In the genomic region with DNA sequence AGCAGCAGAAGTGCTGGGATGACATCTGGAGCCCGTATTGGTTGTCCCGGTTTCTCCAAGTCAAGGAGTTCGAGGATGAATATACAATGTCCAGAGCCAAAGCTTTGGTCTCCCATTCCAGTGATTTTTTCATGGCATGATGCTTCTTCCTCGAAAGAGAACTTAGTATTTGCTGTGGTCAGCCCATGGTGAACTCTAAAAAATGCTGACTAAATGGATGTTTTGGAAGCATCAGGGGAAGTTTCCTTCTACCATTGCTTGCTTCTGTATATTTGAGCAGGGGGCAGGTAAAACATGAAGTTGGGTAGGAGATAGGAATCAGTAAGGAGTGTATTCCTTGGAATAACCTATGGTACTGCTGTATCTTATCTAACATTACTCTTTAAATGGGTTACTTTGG, we compare ENCODE assay signal across 4 cellular contexts.
TF ChIP-seq lines count a peak whose summit lies in the region.

No MANE protein-coding gene starts in this region.

TF ChIP-seq in HepG2, 621 proteins besides CTCF, POLR2A, EP300 and RAD21 (continues in another document):
- TF ChIP-seq, protein P1, sequence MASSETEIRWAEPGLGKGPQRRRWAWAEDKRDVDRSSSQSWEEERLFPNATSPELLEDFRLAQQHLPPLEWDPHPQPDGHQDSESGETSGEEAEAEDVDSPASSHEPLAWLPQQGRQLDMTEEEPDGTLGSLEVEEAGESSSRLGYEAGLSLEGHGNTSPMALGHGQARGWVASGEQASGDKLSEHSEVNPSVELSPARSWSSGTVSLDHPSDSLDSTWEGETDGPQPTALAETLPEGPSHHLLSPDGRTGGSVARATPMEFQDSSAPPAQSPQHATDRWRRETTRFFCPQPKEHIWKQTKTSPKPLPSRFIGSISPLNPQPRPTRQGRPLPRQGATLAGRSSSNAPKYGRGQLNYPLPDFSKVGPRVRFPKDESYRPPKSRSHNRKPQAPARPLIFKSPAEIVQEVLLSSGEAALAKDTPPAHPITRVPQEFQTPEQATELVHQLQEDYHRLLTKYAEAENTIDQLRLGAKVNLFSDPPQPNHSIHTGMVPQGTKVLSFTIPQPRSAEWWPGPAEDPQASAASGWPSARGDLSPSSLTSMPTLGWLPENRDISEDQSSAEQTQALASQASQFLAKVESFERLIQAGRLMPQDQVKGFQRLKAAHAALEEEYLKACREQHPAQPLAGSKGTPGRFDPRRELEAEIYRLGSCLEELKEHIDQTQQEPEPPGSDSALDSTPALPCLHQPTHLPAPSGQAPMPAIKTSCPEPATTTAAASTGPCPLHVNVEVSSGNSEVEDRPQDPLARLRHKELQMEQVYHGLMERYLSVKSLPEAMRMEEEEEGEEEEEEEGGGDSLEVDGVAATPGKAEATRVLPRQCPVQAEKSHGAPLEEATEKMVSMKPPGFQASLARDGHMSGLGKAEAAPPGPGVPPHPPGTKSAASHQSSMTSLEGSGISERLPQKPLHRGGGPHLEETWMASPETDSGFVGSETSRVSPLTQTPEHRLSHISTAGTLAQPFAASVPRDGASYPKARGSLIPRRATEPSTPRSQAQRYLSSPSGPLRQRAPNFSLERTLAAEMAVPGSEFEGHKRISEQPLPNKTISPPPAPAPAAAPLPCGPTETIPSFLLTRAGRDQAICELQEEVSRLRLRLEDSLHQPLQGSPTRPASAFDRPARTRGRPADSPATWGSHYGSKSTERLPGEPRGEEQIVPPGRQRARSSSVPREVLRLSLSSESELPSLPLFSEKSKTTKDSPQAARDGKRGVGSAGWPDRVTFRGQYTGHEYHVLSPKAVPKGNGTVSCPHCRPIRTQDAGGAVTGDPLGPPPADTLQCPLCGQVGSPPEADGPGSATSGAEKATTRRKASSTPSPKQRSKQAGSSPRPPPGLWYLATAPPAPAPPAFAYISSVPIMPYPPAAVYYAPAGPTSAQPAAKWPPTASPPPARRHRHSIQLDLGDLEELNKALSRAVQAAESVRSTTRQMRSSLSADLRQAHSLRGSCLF (CRISPR knock-in tag; IDR thresholded peaks at IDR 0.05; ENCODE audit: borderline replicate concordance) = no peak
- TF ChIP-seq, protein P2, sequence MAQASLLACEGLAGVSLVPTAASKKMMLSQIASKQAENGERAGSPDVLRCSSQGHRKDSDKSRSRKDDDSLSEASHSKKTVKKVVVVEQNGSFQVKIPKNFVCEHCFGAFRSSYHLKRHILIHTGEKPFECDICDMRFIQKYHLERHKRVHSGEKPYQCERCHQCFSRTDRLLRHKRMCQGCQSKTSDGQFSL (CRISPR knock-in tag; IDR thresholded peaks at IDR 0.05) = no peak

TF ChIP-seq in A549, 52 proteins besides CTCF, POLR2A, EP300 and RAD21:
- TF ChIP-seq MAFK (IDR thresholded peaks at IDR 0.05; ENCODE audit: partially characterized antibody) = peak; percentile 31
- no peak for TF ChIP-seq PHF8 (IDR thresholded peaks at IDR 0.05; ENCODE audit: borderline replicate concordance, low read depth)

TF ChIP-seq in K562, 482 proteins besides CTCF, POLR2A, EP300 and RAD21:
- TF ChIP-seq C11orf30 (IDR thresholded peaks at IDR 0.05; ENCODE audit: low read depth) (peak; percentile 29; the same call in 1 of the 2 replicates), HNRNPLL (IDR thresholded peaks at IDR 0.05; ENCODE audit: low read depth, low read length, poor library complexity, severe bottlenecking) (no peak), ZNF316 (IDR thresholded peaks at IDR 0.05) (peak; percentile 66), ELF1 (tag; IDR thresholded peaks at IDR 0.05) (no peak)
- TF ChIP-seq, protein P3, sequence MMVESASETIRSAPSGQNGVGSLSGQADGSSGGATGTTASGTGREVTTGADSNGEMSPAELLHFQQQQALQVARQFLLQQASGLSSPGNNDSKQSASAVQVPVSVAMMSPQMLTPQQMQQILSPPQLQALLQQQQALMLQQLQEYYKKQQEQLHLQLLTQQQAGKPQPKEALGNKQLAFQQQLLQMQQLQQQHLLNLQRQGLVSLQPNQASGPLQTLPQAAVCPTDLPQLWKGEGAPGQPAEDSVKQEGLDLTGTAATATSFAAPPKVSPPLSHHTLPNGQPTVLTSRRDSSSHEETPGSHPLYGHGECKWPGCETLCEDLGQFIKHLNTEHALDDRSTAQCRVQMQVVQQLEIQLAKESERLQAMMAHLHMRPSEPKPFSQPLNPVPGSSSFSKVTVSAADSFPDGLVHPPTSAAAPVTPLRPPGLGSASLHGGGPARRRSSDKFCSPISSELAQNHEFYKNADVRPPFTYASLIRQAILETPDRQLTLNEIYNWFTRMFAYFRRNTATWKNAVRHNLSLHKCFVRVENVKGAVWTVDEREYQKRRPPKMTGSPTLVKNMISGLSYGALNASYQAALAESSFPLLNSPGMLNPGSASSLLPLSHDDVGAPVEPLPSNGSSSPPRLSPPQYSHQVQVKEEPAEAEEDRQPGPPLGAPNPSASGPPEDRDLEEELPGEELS (CRISPR knock-in tag; IDR thresholded peaks at IDR 0.05; ENCODE audit: borderline replicate concordance) = no peak
- TF ChIP-seq, protein P4, sequence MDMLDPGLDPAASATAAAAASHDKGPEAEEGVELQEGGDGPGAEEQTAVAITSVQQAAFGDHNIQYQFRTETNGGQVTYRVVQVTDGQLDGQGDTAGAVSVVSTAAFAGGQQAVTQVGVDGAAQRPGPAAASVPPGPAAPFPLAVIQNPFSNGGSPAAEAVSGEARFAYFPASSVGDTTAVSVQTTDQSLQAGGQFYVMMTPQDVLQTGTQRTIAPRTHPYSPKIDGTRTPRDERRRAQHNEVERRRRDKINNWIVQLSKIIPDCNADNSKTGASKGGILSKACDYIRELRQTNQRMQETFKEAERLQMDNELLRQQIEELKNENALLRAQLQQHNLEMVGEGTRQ (CRISPR knock-in tag; IDR thresholded peaks at IDR 0.05) = no peak

TF ChIP-seq in HEK293T, 16 proteins besides CTCF, POLR2A, EP300 and RAD21:
- no peak for TF ChIP-seq ELF4 (IDR thresholded peaks at IDR 0.05)
- TF ChIP-seq ZNF384 (IDR thresholded peaks at IDR 0.05) = no peak
- TF ChIP-seq L3MBTL2 (conservative IDR thresholded peaks at IDR 0.05) = no peak
- no peak for TF ChIP-seq NFRKB (IDR thresholded peaks at IDR 0.05)
- TF ChIP-seq FOXA1 (IDR thresholded peaks at IDR 0.05) = no peak
- no peak for TF ChIP-seq ARNT (IDR thresholded peaks at IDR 0.05)
- TF ChIP-seq FOXK2 (IDR thresholded peaks at IDR 0.05) = no peak
- TF ChIP-seq BHLHE40 (IDR thresholded peaks at IDR 0.05; ENCODE audit: borderline replicate concordance) = no peak
- no peak for TF ChIP-seq HDGF (IDR thresholded peaks at IDR 0.05; ENCODE audit: borderline replicate concordance)
- no peak for TF ChIP-seq TARDBP (IDR thresholded peaks at IDR 0.05)
- TF ChIP-seq, protein P5, sequence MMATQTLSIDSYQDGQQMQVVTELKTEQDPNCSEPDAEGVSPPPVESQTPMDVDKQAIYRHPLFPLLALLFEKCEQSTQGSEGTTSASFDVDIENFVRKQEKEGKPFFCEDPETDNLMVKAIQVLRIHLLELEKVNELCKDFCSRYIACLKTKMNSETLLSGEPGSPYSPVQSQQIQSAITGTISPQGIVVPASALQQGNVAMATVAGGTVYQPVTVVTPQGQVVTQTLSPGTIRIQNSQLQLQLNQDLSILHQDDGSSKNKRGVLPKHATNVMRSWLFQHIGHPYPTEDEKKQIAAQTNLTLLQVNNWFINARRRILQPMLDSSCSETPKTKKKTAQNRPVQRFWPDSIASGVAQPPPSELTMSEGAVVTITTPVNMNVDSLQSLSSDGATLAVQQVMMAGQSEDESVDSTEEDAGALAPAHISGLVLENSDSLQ (IDR thresholded peaks at IDR 0.05) = no peak
- no peak for TF ChIP-seq SP1 (IDR thresholded peaks at IDR 0.05)
